Comparison of ENCODE assay signal across 10 cellular contexts in the genomic region with DNA sequence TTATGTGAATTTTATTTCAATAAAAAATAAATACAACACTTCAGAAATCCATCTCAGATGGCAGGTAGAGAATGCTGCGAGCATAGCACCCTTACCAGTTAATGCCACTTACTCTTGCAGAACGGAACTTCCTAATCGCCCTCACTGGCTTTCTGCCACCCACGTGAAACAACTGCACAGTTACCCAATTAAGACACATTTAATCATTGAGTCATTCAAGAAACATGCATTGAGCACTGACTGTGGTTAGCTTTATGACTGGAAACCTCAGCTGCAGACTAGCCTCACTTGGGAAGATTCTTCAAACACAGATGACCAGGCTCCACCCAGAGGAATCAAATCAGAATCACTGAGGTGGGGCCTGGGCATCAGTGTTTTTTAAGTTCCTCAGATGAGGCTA. TPM values are rescaled to one million over a fixed set of nuclear protein-coding genes. Genes with fewer than 3 reads are reported as not detected.
DNase-seq lines count a peak whose midpoint lies in the region; FAIRE-seq and TF ChIP-seq lines count a peak whose summit lies in the region.
"Had no signal": no experiment of that assay in that cellular context is flagged by ENCODE, and none has a peak within 500 bp of the region (broad histone marks: within the 10 kb centered on the region; RNA-seq: fewer than 3 reads in every experiment).

No MANE protein-coding gene starts in this region.

- no peak overlapping the region for H3K4ac ChIP-seq in H9 (ENCODE audit: low read depth, low read length)

- peak; percentile 95 for FAIRE-seq in RCC 7860 (lab: Jason Lieb, UNC)

- H3K23me2 ChIP-seq in H9 (ENCODE audit: insufficient read length, low read depth, low read length, poor library complexity, severe bottlenecking): no peaks in the 10 kb centered on the region

- no peak overlapping the region for H2BK5ac ChIP-seq in H9 (ENCODE audit: insufficient read length, low read length)

- H3K9me3 Mint-ChIP-seq in stimulated activated naive CD8-positive, alpha-beta T cell treated with anti-CD3 and anti-CD28 coated beads, Interleukin-15, Interleukin-2, amounts not matched to agents 100 ng/mL and 50 ng/mL, for 24 hours: no peaks in the 10 kb centered on the region
- peaks cover under 1% of the 10 kb centered on the region in 2 experiments; a peak in 3 of 5 replicates for H3K9me3 Mint-ChIP-seq in H9

- peak overlapping the region; percentile 8 for H3K4me3 Mint-ChIP-seq in stimulated activated naive CD8-positive, alpha-beta T cell treated with anti-CD3 and anti-CD28 coated beads, Interleukin-15, Interleukin-2, amounts not matched to agents 100 ng/mL and 50 ng/mL, for 24 hours
- no peak overlapping the region for H3K4me3 Mint-ChIP-seq in H9

- H3K4me1 ChIP-seq in HEK293 (ENCODE audit: control insufficient read depth, insufficient read depth, low read length) (peaks cover 5% of the 10 kb centered on the region; the same call in 1 of the 2 replicates), fibroblast of lung (ENCODE audit: control insufficient read depth, extremely low read depth, insufficient read depth, low read length) (peaks cover 3% of the 10 kb centered on the region), H9 (ENCODE audit: insufficient read depth, low read length) (no peaks in the 10 kb centered on the region)

- no peaks in the 10 kb centered on the region for H3K27me3 ChIP-seq in fibroblast of lung (ENCODE audit: control insufficient read depth, insufficient read depth, low read length)
- H3K27me3 ChIP-seq in H9 (ENCODE audit: insufficient read depth, low read length): no peaks in the 10 kb centered on the region
- H3K27me3 ChIP-seq: tibial nerve had no signal

- H2BK20ac ChIP-seq in H9 (ENCODE audit: low read depth, low read length, poor library complexity, severe bottlenecking): no peak overlapping the region

- no peaks in the 10 kb centered on the region for H3K9me3 ChIP-seq in HEK293 (ENCODE audit: control insufficient read depth, insufficient read depth, low read depth, low read length)
- no peaks in the 10 kb centered on the region for H3K9me3 ChIP-seq in fibroblast of lung (ENCODE audit: control insufficient read depth, insufficient read depth, low read depth, low read length)
- H3K9me3 ChIP-seq in H9 (ENCODE audit: control insufficient read depth, low read depth, low read length): no peaks in the 10 kb centered on the region
- H3K9me3 ChIP-seq: tibial nerve had no signal

- TF ChIP-seq CTCF in HEK293 (tag by site-specific recombination; IDR thresholded peaks at IDR 0.05) (no peak), fibroblast of lung (conservative IDR thresholded peaks at IDR 0.05 in 1 of 2, IDR thresholded peaks at IDR 0.05 in 1 of 2; ENCODE audit: low read depth in 1 of 2, low read length in 2 of 2) (no peak), H9 (conservative IDR thresholded peaks at IDR 0.05) (no peak)

- no peak overlapping the region for H4K8ac ChIP-seq in H9 (replicated peaks; ENCODE audit: insufficient read length, low read depth, low read length)

- CTCF ChIA-PET in HEK293 (lab: Yijun Ruan, JAX): interaction anchor here (0.7 to 6.8 kb wide), 3 partner anchors 15 to 326 kb away, joined by 3 to 42 read pairs (median 4); no protein-coding TSS in a partner anchor

- no peak overlapping the region for H3K4me3 ChIP-seq in HEK293 (ENCODE audit: low read depth, low read length)
- H3K4me3 ChIP-seq in fibroblast of lung (replicated peaks in 1 of 4; ENCODE audit: control extremely low read depth in 1 of 4, insufficient read depth in 1 of 4, low read depth in 3 of 4, low read length in 4 of 4): no peak overlapping the region
- H3K4me3 ChIP-seq: tibial nerve had no signal

- no peak overlapping the region for H3T11ph ChIP-seq in H9 (ENCODE audit: low read length)

- H3K27ac Mint-ChIP-seq in stimulated activated naive CD8-positive, alpha-beta T cell treated with anti-CD3 and anti-CD28 coated beads, Interleukin-15, Interleukin-2, amounts not matched to agents 100 ng/mL and 50 ng/mL, for 24 hours: peak overlapping the region; percentile 75
- no peak overlapping the region for H3K27ac Mint-ChIP-seq in H9
- H3K27ac Mint-ChIP-seq: IgD-negative memory B cell had no signal

- H3K36me3 ChIP-seq in HEK293 (ENCODE audit: control insufficient read depth in 2 of 2, insufficient read depth in 1 of 2, low read length in 2 of 2) (no peaks in the 10 kb centered on the region), fibroblast of lung (ENCODE audit: control insufficient read depth, insufficient read depth, low read length) (no peaks in the 10 kb centered on the region)
- H3K36me3 ChIP-seq: tibial nerve had no signal

- H3K56ac ChIP-seq in H9 (ENCODE audit: insufficient read length, low read depth, low read length): no peak overlapping the region

- H3K4me2 ChIP-seq in fibroblast of lung (ENCODE audit: extremely low read depth, insufficient read depth, low read length) (peak overlapping the region; percentile 11), H9 (ENCODE audit: insufficient read depth, insufficient read length, low read length) (no peak overlapping the region)

- POLR2A ChIA-PET in HEK293 (lab: Yijun Ruan, JAX): interaction anchor here (1.5 kb wide), 1 partner anchor 14 kb away, joined by 5 read pairs; no protein-coding TSS in a partner anchor

- no peak overlapping the region for H2AK5ac ChIP-seq in H9 (ENCODE audit: insufficient read length, low read length)

- H3K27ac ChIP-seq in HEK293 (ENCODE audit: extremely low read depth, low read depth, low read length) (no peak overlapping the region), fibroblast of lung (ENCODE audit: insufficient read depth, low read length) (peak overlapping the region; percentile 50), H9 (ENCODE audit: insufficient read length, low read depth, low read length) (no peak overlapping the region)

- no peaks in the 10 kb centered on the region for H3K79me2 ChIP-seq in fibroblast of lung (ENCODE audit: control insufficient read depth, insufficient read depth, low read length)
- no peaks in the 10 kb centered on the region for H3K79me2 ChIP-seq in H9 (ENCODE audit: insufficient read depth, low read length)

- no peak overlapping the region for H2AFZ ChIP-seq in fibroblast of lung (ENCODE audit: low read length)
- H2AFZ ChIP-seq in H9 (ENCODE audit: low read length): no peak overlapping the region

- no peak overlapping the region for H3K23ac ChIP-seq in H9 (ENCODE audit: insufficient read length, low read depth, low read length)

- H3K27me3 Mint-ChIP-seq in stimulated activated naive CD8-positive, alpha-beta T cell treated with anti-CD3 and anti-CD28 coated beads, Interleukin-15, Interleukin-2, amounts not matched to agents 100 ng/mL and 50 ng/mL, for 24 hours: peaks cover 8% of the 10 kb centered on the region
- no peaks in the 10 kb centered on the region; the same call in none of the 2 replicates for H3K27me3 Mint-ChIP-seq in H9 (ENCODE audit: low read depth)

- H4K5ac ChIP-seq in H9 (ENCODE audit: insufficient read length, low read depth, low read length): no peak overlapping the region

- no peaks in the 10 kb centered on the region for H3K79me1 ChIP-seq in H9 (ENCODE audit: insufficient read depth, low read depth, low read length, poor library complexity, severe bottlenecking)

- no peak overlapping the region for H2BK15ac ChIP-seq in H9 (ENCODE audit: low read depth, low read length)

- DNase-seq in EL: peak; percentile 98
- peak; percentile 98 for DNase-seq in RCC 7860 (ENCODE audit: low spot score)
- DNase-seq in fibroblast of lung (ENCODE audit: low read depth in 2 of 2): peak; percentile 99
- DNase-seq in inferior parietal cortex (ENCODE audit: extremely low spot score): no peak
- no peak for DNase-seq in H9
- no peak for DNase-seq in NCI-H82 (lab: John Stamatoyannopoulos, UW)

- peaks cover 24% of the 10 kb centered on the region for H3K4me1 Mint-ChIP-seq in stimulated activated naive CD8-positive, alpha-beta T cell treated with anti-CD3 and anti-CD28 coated beads, Interleukin-15, Interleukin-2, amounts not matched to agents 100 ng/mL and 50 ng/mL, for 24 hours (ENCODE audit: low read depth)
- peaks cover 12 to 14% of the 10 kb centered on the region in 2 experiments for H3K4me1 Mint-ChIP-seq in H9

- H3K9ac ChIP-seq in fibroblast of lung (ENCODE audit: insufficient read depth, low read length) (no peak overlapping the region), H9 (ENCODE audit: extremely low read depth, insufficient read length, low read length) (no peak overlapping the region)

- no peak overlapping the region for H4K91ac ChIP-seq in H9 (ENCODE audit: insufficient read length, low read depth, low read length)

- H2BK12ac ChIP-seq in H9 (ENCODE audit: insufficient read length, low read depth, low read length): no peak overlapping the region

- H3K36me3 Mint-ChIP-seq in stimulated activated naive CD8-positive, alpha-beta T cell treated with anti-CD3 and anti-CD28 coated beads, Interleukin-15, Interleukin-2, amounts not matched to agents 100 ng/mL and 50 ng/mL, for 24 hours (ENCODE audit: low read depth): no peaks in the 10 kb centered on the region
- H3K36me3 Mint-ChIP-seq in H9 (ENCODE audit: insufficient read depth in 1 of 3, low read depth in 3 of 3): no peaks in the 10 kb centered on the region; a peak in 2 of 7 replicates
- H3K36me3 Mint-ChIP-seq: IgD-negative memory B cell had no signal

- no peak overlapping the region for H2BK120ac ChIP-seq in H9 (ENCODE audit: low read depth, low read length, poor library complexity, severe bottlenecking)

- H4K20me1 ChIP-seq in fibroblast of lung (ENCODE audit: control insufficient read depth, extremely low read depth, insufficient read depth, low read length) (no peaks in the 10 kb centered on the region), H9 (ENCODE audit: control insufficient read depth, insufficient read depth, insufficient read length) (no peaks in the 10 kb centered on the region)

- H3K14ac ChIP-seq in H9 (ENCODE audit: insufficient read depth, low read length): no peak overlapping the region

- H3K18ac ChIP-seq in H9 (ENCODE audit: insufficient read length, low read depth, low read length): no peak overlapping the region

- no CpG with 5 or more reads among the region's 4 CpGs for WGBS in H9 (ENCODE audit: extremely low coverage, insufficient read length, low lambda C conversion rate)

TF ChIP-seq in HEK293, 187 proteins besides CTCF, POLR2A, EP300 and RAD21 (continues in another document):
- TF ChIP-seq ZNF561 (tag by site-specific recombination; IDR thresholded peaks at IDR 0.05; ENCODE audit: borderline replicate concordance) (0 out of 2 replicates have a peak, but pooled peaks have one; percentile 22), ZNF843 (tag by site-specific recombination; IDR thresholded peaks at IDR 0.05) (peak; percentile 86)

RNA-seq across cellular contexts. Expression of gene MFGE8, which starts 5.6 kb away (rescaled TPM):
- total RNA-seq in fibroblast of lung (160 and 263 TPM in 2 replicates), H9 (2021) (643 and 653 TPM in 2 replicates)
- 336 and 391 TPM in 2 replicates for polyA plus RNA-seq in fibroblast of lung
- 233 and 306 TPM in 2 replicates for polyA plus RNA-seq in fibroblast of lung (2012)
- polyA minus RNA-seq in fibroblast of lung (ENCODE audit: low replicate concordance): 210 and 305 TPM in 2 replicates

RNA-seq across cellular contexts. Expression of gene HAPLN3, which starts 23.4 kb away (rescaled TPM):
- total RNA-seq in fibroblast of lung (2.8 and 3.1 TPM in 2 replicates), H9 (2021) (41.7 and 42.4 TPM in 2 replicates)
- polyA plus RNA-seq in fibroblast of lung: 4.0 and 4.3 TPM in 2 replicates
- 5.0 and 5.4 TPM in 2 replicates for polyA plus RNA-seq in fibroblast of lung (2012)
- polyA minus RNA-seq in fibroblast of lung (ENCODE audit: low replicate concordance): 2.3 and 4.3 TPM in 2 replicates

Comparison
In these comparisons a context has a peak if more than half of its experiments do, and no peak if none do; other contexts are left out.
1. DNase-seq: peak in EL (single experiment), RCC 7860 (single experiment) and fibroblast of lung (2 of 2); none in inferior parietal cortex (single experiment), H9 (single experiment) and NCI-H82 (single experiment).
2. RNA of gene HAPLN3, which starts 23.4 kb away (total RNA-seq): 41.7 to 42.4 TPM in H9; 2.8 to 3.1 TPM in fibroblast of lung; every median in the first group is over 10 times any median in the second.